ENCODE assay signal across 9 cellular contexts in the genomic region with DNA sequence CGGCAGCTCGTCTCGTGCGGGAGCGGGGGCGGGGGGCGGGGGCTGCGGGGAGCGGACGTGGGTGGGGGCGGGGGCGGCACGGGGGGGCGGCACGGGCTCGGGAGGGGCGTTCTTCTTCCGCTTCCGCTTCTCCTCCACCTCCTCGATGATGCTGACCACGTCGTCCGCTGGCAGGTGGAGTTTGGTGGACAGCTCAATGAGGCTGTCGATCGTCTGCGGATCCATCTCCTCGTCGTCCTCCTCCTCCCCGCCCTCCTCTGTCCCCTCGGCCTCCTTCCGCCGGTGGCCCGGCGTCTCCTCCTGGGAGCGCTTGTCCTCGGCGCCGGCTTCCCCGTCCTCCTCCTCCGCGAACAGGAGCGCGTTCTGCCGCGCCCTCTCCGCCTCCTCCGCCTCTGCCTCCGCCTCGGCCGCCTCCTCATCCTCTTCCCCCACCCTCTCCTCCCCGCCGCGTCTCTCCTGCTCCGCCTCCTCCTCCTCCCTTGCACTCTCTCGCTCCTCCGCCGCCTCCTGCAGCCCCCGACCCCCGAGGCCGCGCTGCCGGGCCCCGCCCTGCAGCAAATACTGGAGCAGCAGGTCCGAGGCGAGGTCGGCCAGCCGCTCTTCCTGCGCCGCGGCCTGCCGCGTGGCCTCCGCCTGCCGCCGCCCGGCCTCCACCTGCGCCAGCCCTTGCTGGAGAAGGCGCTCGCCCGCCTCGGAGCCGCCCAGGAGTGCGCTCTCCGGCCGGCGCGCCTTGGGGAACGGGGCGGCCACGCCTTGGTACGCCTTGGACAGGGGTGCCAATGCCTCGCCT. TPM values are rescaled to one million over a fixed set of nuclear protein-coding genes. Genes with fewer than 3 reads are reported as not detected.
A peak's percentile ranks its signal among the peaks of the same experiment; 100 is the strongest.
DNase-seq lines count a peak whose midpoint lies in the region; ATAC-seq and TF ChIP-seq lines count a peak whose summit lies in the region.
"Had no signal": no experiment of that assay in that cellular context is flagged by ENCODE, and none has a peak within 500 bp of the region (broad histone marks: within the 10 kb centered on the region; RNA-seq: fewer than 3 reads in every experiment).

No MANE protein-coding gene starts in this region.

- peak overlapping the region; percentile 66 for H3K4me3 ChIP-seq in OCI-LY3 (ENCODE audit: low read length)

- H3K27me3 Mint-ChIP-seq in CD14-positive monocyte (ENCODE audit: low read depth in 3 of 3) = peaks cover 64 to 73% (median 73%) of the 10 kb centered on the region in 3 donors
- peaks cover 57% of the 10 kb centered on the region for H3K27me3 Mint-ChIP-seq in central memory CD8-positive, alpha-beta T cell
- peaks cover 29 to 43% (median 35%) of the 10 kb centered on the region in 3 donors for H3K27me3 Mint-ChIP-seq in naive B cell

- ATAC-seq in central memory CD8-positive, alpha-beta T cell (replicated peaks; ENCODE audit: extremely low read depth, poor library complexity, severe bottlenecking) = no peak
- no peak for ATAC-seq in naive B cell (ENCODE audit: low read depth in 2 of 2)
- no peak for ATAC-seq in HG03095 (IDR thresholded peaks at IDR 0.05; ENCODE audit: unreplicated experiment)

- H3K79me2 ChIP-seq in OCI-LY3 (ENCODE audit: low read length) = no peaks in the 10 kb centered on the region

- H3K4me2 ChIP-seq in OCI-LY3 (ENCODE audit: low read length) = peak overlapping the region; percentile 58

- no peaks in the 10 kb centered on the region for H3K9me3 ChIP-seq in OCI-LY3 (ENCODE audit: insufficient read depth, low read length)

- H3K4me3 Mint-ChIP-seq in CD14-positive monocyte = peak overlapping the region; percentile 69 to 85
- H3K4me3 Mint-ChIP-seq in central memory CD8-positive, alpha-beta T cell = peak overlapping the region; percentile 78
- H3K4me3 Mint-ChIP-seq in naive B cell = peak overlapping the region; percentile 79 to 92 (median 85)

- no peaks in the 10 kb centered on the region for H4K20me1 ChIP-seq in OCI-LY3 (ENCODE audit: insufficient read depth, low read length)

- H3K27ac ChIP-seq in OCI-LY3 (ENCODE audit: low read length) = no peak overlapping the region

- no peak for TF ChIP-seq CTCF in CD14-positive monocyte (IDR thresholded peaks at IDR 0.05)
- TF ChIP-seq CTCF in OCI-LY3 (IDR thresholded peaks at IDR 0.05; ENCODE audit: low read depth, low read length) = no peak

- peaks cover 16% of the 10 kb centered on the region for H3K27me3 ChIP-seq in OCI-LY3 (ENCODE audit: low read depth, low read length)

- no peak overlapping the region for H2AFZ ChIP-seq in OCI-LY3 (ENCODE audit: low read depth, low read length)

- peaks cover 16% of the 10 kb centered on the region for H3K36me3 ChIP-seq in OCI-LY3 (replicated peaks; ENCODE audit: low read depth, low read length)

- H3K27ac Mint-ChIP-seq in CD14-positive monocyte (no peak overlapping the region), naive B cell (no peak overlapping the region)
- no peak overlapping the region for H3K27ac Mint-ChIP-seq in central memory CD8-positive, alpha-beta T cell (ENCODE audit: low read depth)

- H3K9me3 Mint-ChIP-seq in CD14-positive monocyte (peaks cover 2 to 32% (median 13%) of the 10 kb centered on the region in 7 donors), naive B cell (peaks cover 0 to 8% (median 2%) of the 10 kb centered on the region in 7 donors)
- H3K9me3 Mint-ChIP-seq in central memory CD8-positive, alpha-beta T cell = no peaks in the 10 kb centered on the region

- DNase-seq in CD14-positive monocyte (ENCODE audit: low spot score) (no peak), H4 (ENCODE audit: low spot score) (peak; percentile 58), naive B cell (no peak), hepatic stellate cell (ENCODE audit: low spot score) (no peak), AG20443 (ENCODE audit: low spot score) (no peak)
- DNase-seq in central memory CD8-positive, alpha-beta T cell (ENCODE audit: low spot score in 2 of 2) = no peak

- H3K4me1 ChIP-seq in OCI-LY3 (ENCODE audit: low read length) = peaks cover 10% of the 10 kb centered on the region

- intact Hi-C loops in CD14-positive monocyte (cut with micrococcal nuclease) = no loop called here

- H3K36me3 Mint-ChIP-seq in CD14-positive monocyte = peaks cover 31 to 40% of the 10 kb centered on the region in 2 donors
- H3K36me3 Mint-ChIP-seq in central memory CD8-positive, alpha-beta T cell (ENCODE audit: insufficient read depth) = peaks cover 21% of the 10 kb centered on the region
- H3K36me3 Mint-ChIP-seq in naive B cell = peaks cover 0 to 25% of the 10 kb centered on the region in 2 donors

- peak overlapping the region; percentile 42; the same call in 1 of the 2 replicates for H3K9ac ChIP-seq in OCI-LY3 (ENCODE audit: low read length)

- H3K4me1 Mint-ChIP-seq in CD14-positive monocyte = peaks cover 27% of the 10 kb centered on the region
- peaks cover 15% of the 10 kb centered on the region for H3K4me1 Mint-ChIP-seq in central memory CD8-positive, alpha-beta T cell
- H3K4me1 Mint-ChIP-seq in naive B cell = peaks cover 25 to 41% (median 38%) of the 10 kb centered on the region in 3 donors

RNA-seq across cellular contexts. Expression of a gene that starts 1.9 kb away (rescaled TPM):
- not detected for polyA plus RNA-seq in CD14-positive monocyte
- 3.6 and 7.1 TPM in 2 replicates for total RNA-seq in H4 (2014; rRNA removed; shearing (Covaris generic))
- not detected for polyA plus RNA-seq in naive B cell (ENCODE audit: low read depth in 6 of 6)

RNA-seq across cellular contexts. Expression of a gene that starts 9.2 kb away (rescaled TPM):
- 10 to 100 TPM; 10.1 to 10.9 TPM for polyA plus RNA-seq in CD14-positive monocyte
- 148 and 186 TPM in 2 replicates for total RNA-seq in H4 (2014; rRNA removed; shearing (Covaris generic))
- polyA plus RNA-seq in naive B cell (ENCODE audit: low read depth in 6 of 6) = 10 to 100 TPM in 1 of 6 donors, 1 to 10 TPM in 5; 3.7 to 10.3 (median 4.9) TPM

RNA-seq across cellular contexts. Expression of a gene that starts 16.6 kb away (rescaled TPM):
- polyA plus RNA-seq in CD14-positive monocyte = not detected
- not detected in 2 replicates for total RNA-seq in H4 (2014; rRNA removed; shearing (Covaris generic))
- not detected for polyA plus RNA-seq in naive B cell (ENCODE audit: low read depth in 6 of 6)
- total RNA-seq: RPMI7951 had no signal

RNA-seq across cellular contexts. Expression of a gene that starts 36.6 kb away (rescaled TPM):
- polyA plus RNA-seq in CD14-positive monocyte (under 1 TPM; 0.07 to 0.16 TPM), naive B cell (ENCODE audit: low read depth in 6 of 6) (under 1 TPM in 1 of 6 donors, not detected in 5; 0.44 TPM)
- 11.1 and 12.7 TPM in 2 replicates for total RNA-seq in H4 (2014; rRNA removed; shearing (Covaris generic))

RNA-seq across cellular contexts. Expression of a gene that starts 37.4 kb away (rescaled TPM):
- polyA plus RNA-seq in CD14-positive monocyte = not detected
- not detected in 2 replicates for total RNA-seq in H4 (2014; rRNA removed; shearing (Covaris generic))
- not detected for polyA plus RNA-seq in naive B cell (ENCODE audit: low read depth in 6 of 6)
- total RNA-seq: RPMI7951 had no signal
